In the genomic region with DNA sequence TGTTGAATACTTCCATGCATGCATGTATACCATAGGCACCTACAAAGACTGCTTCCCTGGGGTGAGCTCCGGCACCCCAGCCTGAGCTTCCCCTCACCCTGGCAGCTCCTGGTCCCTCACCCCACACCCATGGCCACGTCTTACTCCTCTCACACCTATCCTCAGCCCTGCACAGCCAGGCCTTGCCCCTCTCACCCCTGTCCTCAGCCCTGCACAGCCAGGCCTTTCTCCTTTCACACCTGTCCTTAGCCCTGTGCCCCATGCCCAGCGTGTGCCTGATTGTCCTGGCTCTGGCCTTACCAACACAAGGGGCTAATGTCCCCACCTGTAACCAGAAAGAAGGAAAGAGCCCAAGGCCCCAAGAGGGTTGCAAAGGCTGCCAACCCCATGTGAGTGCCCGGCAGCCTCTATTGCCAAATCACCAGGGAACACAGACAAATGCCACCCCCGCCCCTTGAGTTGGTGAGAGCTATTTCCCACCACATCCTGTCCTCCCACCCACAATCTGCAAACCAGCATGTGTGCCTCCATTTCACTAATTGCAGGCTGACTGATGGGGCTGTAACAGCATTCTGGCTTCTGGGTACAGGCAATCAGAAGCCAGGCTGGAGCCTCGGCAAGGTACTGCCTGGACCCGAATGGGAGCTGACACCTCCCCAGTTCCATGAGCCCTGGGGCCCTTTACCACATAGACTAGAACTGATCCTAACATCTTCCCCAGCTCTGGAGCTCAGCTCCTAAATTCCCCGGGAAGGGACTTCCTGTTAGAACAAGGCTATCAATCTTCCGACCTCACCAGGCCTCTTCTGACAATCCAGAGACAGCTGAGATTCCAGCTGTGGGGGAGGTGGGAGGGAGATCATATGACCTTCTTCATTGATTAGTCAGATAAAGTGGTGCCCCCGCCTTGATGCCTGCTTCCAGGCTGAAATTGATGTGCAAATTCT, we compare ENCODE assay signal across 10 cellular contexts.
DNase-seq lines count a peak whose midpoint lies in the region; ATAC-seq and TF ChIP-seq lines count a peak whose summit lies in the region.
"Had no signal": no experiment of that assay in that cellular context is flagged by ENCODE, and none has a peak within 500 bp of the region (broad histone marks: within the 10 kb centered on the region; RNA-seq: fewer than 3 reads in every experiment).

No MANE protein-coding gene starts in this region.

- H4K20me1 ChIP-seq in PC-9 (ENCODE audit: insufficient read depth): no peaks in the 10 kb centered on the region

- H3K36me3 Mint-ChIP-seq in activated CD8-positive, alpha-beta T cell treated with anti-CD3 and anti-CD28 coated beads, Interleukin-2, amount 10 ng/mL, durations not matched to agents 7 days and 5 days (ENCODE audit: low read depth): no peaks in the 10 kb centered on the region
- no peaks in the 10 kb centered on the region for H3K36me3 Mint-ChIP-seq in Calu3 (ENCODE audit: insufficient read depth, unreplicated experiment)
- H3K36me3 Mint-ChIP-seq: CD14-positive monocyte had no signal

- no peaks in the 10 kb centered on the region for H3K9me2 ChIP-seq in PC-9 (ENCODE audit: insufficient read depth)

- H3K36me3 ChIP-seq in PC-9 (ENCODE audit: low read depth): no peaks in the 10 kb centered on the region

- peaks cover 2% of the 10 kb centered on the region for H3K27me3 Mint-ChIP-seq in activated CD8-positive, alpha-beta T cell treated with anti-CD3 and anti-CD28 coated beads, Interleukin-2, amount 10 ng/mL, durations not matched to agents 7 days and 5 days (ENCODE audit: low read depth)
- peaks cover 50% of the 10 kb centered on the region for H3K27me3 Mint-ChIP-seq in Calu3 (ENCODE audit: unreplicated experiment)

- no peak overlapping the region for H3K4me3 Mint-ChIP-seq in activated CD8-positive, alpha-beta T cell treated with anti-CD3 and anti-CD28 coated beads, Interleukin-2, amount 10 ng/mL, durations not matched to agents 7 days and 5 days
- H3K4me3 Mint-ChIP-seq in Calu3 (ENCODE audit: low read depth, unreplicated experiment): no peak overlapping the region
- H3K4me3 Mint-ChIP-seq: CD14-positive monocyte had no signal

- POLR2A ChIA-PET in activated CD8-positive, alpha-beta T cell treated with anti-CD3 and anti-CD28 coated beads, Interleukin-2, amount 10 ng/mL, durations not matched to agents 7 days and 5 days (lab: Charles Lee): no interaction called here
- POLR2A ChIA-PET in PC-9 (lab: Charles Lee; ENCODE audit: unreplicated experiment): no interaction called here

- intact Hi-C loops in Calu3 (cut with micrococcal nuclease; ENCODE audit: unreplicated experiment) (no loop called here), PC-9 (cut with micrococcal nuclease; ENCODE audit: unreplicated experiment) (no loop called here)

- peak; percentile 49 for DNase-seq in A172 (ENCODE audit: low spot score)
- DNase-seq in ELF-1 (ENCODE audit: low read depth, low spot score): peak; percentile 86
- peak; percentile 41 for DNase-seq in activated CD8-positive, alpha-beta T cell treated with anti-CD3 and anti-CD28 coated beads, Interleukin-2, amount 10 ng/mL, durations not matched to agents 7 days and 5 days
- DNase-seq in myocyte (ENCODE audit: low read depth): peak; percentile 45
- DNase-seq in CD1c-positive myeloid dendritic cell (ENCODE audit: extremely low spot score): no peak
- DNase-seq in Calu3: no peak
- no peak for DNase-seq in NCI-H446 treated with DMSO at 0.1 percent for 48 hours (lab: John Stamatoyannopoulos, UW)
- no peak for DNase-seq in PC-9
- DNase-seq: NCI-H2081 had no signal

- H3K27ac Mint-ChIP-seq in activated CD8-positive, alpha-beta T cell treated with anti-CD3 and anti-CD28 coated beads, Interleukin-2, amount 10 ng/mL, durations not matched to agents 7 days and 5 days: peak overlapping the region; percentile 13
- no peak overlapping the region for H3K27ac Mint-ChIP-seq in Calu3 (ENCODE audit: unreplicated experiment)

- H3K27ac ChIP-seq in PC-9: no peak overlapping the region

- H3K27me3 ChIP-seq in PC-9 (ENCODE audit: insufficient read depth, low read depth): peaks cover 60% of the 10 kb centered on the region

- H3K9me3 ChIP-seq in PC-9 (ENCODE audit: insufficient read depth, low read depth): no peaks in the 10 kb centered on the region

- H3K79me2 ChIP-seq in PC-9 (ENCODE audit: low read depth): no peaks in the 10 kb centered on the region

- H2AFZ ChIP-seq in PC-9: no peak overlapping the region

- H3K4me1 ChIP-seq in PC-9 (replicated peaks; ENCODE audit: insufficient read depth): no peaks in the 10 kb centered on the region

- H3F3A ChIP-seq in PC-9 (ENCODE audit: insufficient read depth, low read depth): no peaks in the 10 kb centered on the region

- no peaks in the 10 kb centered on the region for H3K9me3 Mint-ChIP-seq in activated CD8-positive, alpha-beta T cell treated with anti-CD3 and anti-CD28 coated beads, Interleukin-2, amount 10 ng/mL, durations not matched to agents 7 days and 5 days (ENCODE audit: insufficient read depth)
- H3K9me3 Mint-ChIP-seq in Calu3 (ENCODE audit: low read depth, unreplicated experiment): no peaks in the 10 kb centered on the region
- H3K9me3 Mint-ChIP-seq: CD14-positive monocyte had no signal

- no peak overlapping the region for H3K4me3 ChIP-seq in PC-9

- BruUV-seq in Calu3 (replicated peaks; lab: Mats Ljungman, UMichigan) (no TSS peak), PC-9 (replicated peaks; lab: Mats Ljungman, UMichigan) (no TSS peak)

- TF ChIP-seq CTCF in Calu3 (IDR thresholded peaks at IDR 0.05; ENCODE audit: unreplicated experiment): no peak
- no peak for TF ChIP-seq CTCF in PC-9 (conservative IDR thresholded peaks at IDR 0.05)

- no peak overlapping the region for H3K4me2 ChIP-seq in PC-9

- CTCF ChIA-PET in activated CD8-positive, alpha-beta T cell treated with anti-CD3 and anti-CD28 coated beads, Interleukin-2, amount 10 ng/mL, durations not matched to agents 7 days and 5 days (lab: Charles Lee): no interaction called here
- CTCF ChIA-PET in Calu3 (lab: Charles Lee): interaction anchor here (0.7 to 1.5 kb wide), 2 partner anchors 9 to 824 kb away, joined by 3 to 4 read pairs; no protein-coding TSS in a partner anchor
- CTCF ChIA-PET in PC-9 (lab: Charles Lee): no interaction called here

- peak; percentile 30 for ATAC-seq in activated CD8-positive, alpha-beta T cell treated with anti-CD3 and anti-CD28 coated beads, Interleukin-2, amount 10 ng/mL, durations not matched to agents 7 days and 5 days

- peaks cover 13% of the 10 kb centered on the region for H3K4me1 Mint-ChIP-seq in activated CD8-positive, alpha-beta T cell treated with anti-CD3 and anti-CD28 coated beads, Interleukin-2, amount 10 ng/mL, durations not matched to agents 7 days and 5 days (ENCODE audit: low read depth)
- H3K4me1 Mint-ChIP-seq in Calu3 (ENCODE audit: low read depth, unreplicated experiment): no peaks in the 10 kb centered on the region
- H3K4me1 Mint-ChIP-seq: CD14-positive monocyte had no signal

Comparison
In these comparisons a context has a peak if more than half of its experiments do, and no peak if none do; other contexts are left out.
1. DNase-seq: peak in A172 (single experiment), ELF-1 (single experiment), activated CD8-positive, alpha-beta T cell treated with anti-CD3 and anti-CD28 coated beads, Interleukin-2, amount 10 ng/mL, durations not matched to agents 7 days and 5 days (single experiment) and myocyte (single experiment); none in CD1c-positive myeloid dendritic cell (single experiment), Calu3 (single experiment), NCI-H446 treated with DMSO at 0.1 percent for 48 hours (single experiment) and PC-9 (0 of 2).